Comparison of ENCODE assay signal across 10 cellular contexts in the genomic region with DNA sequence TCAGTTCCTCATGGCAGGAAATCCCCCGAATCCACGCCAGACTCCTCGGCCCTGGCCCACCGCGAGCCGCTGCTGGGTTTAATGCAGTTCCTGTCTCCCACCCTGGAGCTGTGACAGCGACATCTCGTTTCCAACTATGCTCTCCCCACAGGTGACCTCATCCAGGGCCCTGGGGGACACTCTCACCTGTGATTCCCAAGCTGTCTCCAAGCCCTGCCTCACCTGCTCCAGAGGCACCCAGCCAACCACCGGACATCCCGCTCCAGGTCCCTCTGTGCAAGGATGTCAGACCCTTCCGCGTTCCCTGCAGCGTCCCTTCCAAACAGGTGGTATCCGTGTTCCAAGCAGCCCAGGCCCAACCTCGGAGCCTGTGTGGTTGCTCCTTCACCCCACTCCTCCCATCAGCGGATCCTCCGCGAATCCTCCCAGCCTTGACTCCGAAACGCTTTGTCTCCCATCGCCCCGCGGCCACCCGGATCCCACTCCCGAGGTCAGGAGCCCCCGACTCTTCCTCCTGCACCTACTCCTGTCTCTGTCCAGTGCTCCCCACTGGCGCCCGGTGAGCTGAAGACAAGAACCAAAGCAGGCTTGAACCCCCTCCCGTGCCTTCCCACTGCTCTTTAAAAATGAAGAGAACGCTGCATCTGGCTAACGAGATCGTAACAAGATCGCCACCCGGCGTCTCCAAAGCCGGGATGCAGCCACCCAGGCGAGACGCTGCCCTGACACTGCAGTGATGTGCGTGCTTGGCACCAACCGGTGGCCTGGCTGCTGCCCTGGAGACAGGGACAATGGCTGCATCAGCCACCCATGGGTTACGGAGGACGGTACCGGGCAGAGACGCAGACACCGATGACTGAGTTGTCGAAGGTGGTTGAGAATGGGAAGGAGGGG.
DNase-seq lines count a peak whose midpoint lies in the region; ATAC-seq and TF ChIP-seq lines count a peak whose summit lies in the region.
"Had no signal": no experiment of that assay in that cellular context is flagged by ENCODE, and none has a peak within 500 bp of the region (broad histone marks: within the 10 kb centered on the region; RNA-seq: fewer than 3 reads in every experiment).

No MANE protein-coding gene starts in this region.

- H3K4me3 Mint-ChIP-seq in activated naive CD4-positive, alpha-beta T cell treated with anti-CD3 and anti-CD28 coated beads for 36 hours = no peak overlapping the region
- H3K4me3 Mint-ChIP-seq in activated CD8-positive, alpha-beta memory T cell treated with anti-CD3 and anti-CD28 coated beads, Interleukin-2, amount 10 ng/mL, durations not matched to agents 7 days and 5 days = no peak overlapping the region
- H3K4me3 Mint-ChIP-seq in type B pancreatic cell = no peak overlapping the region
- H3K4me3 Mint-ChIP-seq: brain had no signal

- H3K4me1 Mint-ChIP-seq in activated naive CD4-positive, alpha-beta T cell treated with anti-CD3 and anti-CD28 coated beads for 36 hours (ENCODE audit: low read depth) = peaks cover 17% of the 10 kb centered on the region
- peaks cover 25% of the 10 kb centered on the region for H3K4me1 Mint-ChIP-seq in activated CD8-positive, alpha-beta memory T cell treated with anti-CD3 and anti-CD28 coated beads, Interleukin-2, amount 10 ng/mL, durations not matched to agents 7 days and 5 days
- H3K4me1 Mint-ChIP-seq in type B pancreatic cell (ENCODE audit: unreplicated experiment) = no peaks in the 10 kb centered on the region
- H3K4me1 Mint-ChIP-seq: brain had no signal

- ATAC-seq in activated CD8-positive, alpha-beta memory T cell treated with anti-CD3 and anti-CD28 coated beads, Interleukin-2, amount 10 ng/mL, durations not matched to agents 7 days and 5 days = no peak
- ATAC-seq in HG02885 (IDR thresholded peaks at IDR 0.05; ENCODE audit: poor library complexity, unreplicated experiment) = no peak

- CTCF ChIA-PET in activated naive CD4-positive, alpha-beta T cell treated with anti-CD3 and anti-CD28 coated beads for 36 hours (lab: Charles Lee) = interaction anchor here (1.2 kb wide), 1 partner anchor 50 kb away, joined by 6 read pairs; no protein-coding TSS in a partner anchor
- CTCF ChIA-PET in activated CD8-positive, alpha-beta memory T cell treated with anti-CD3 and anti-CD28 coated beads, Interleukin-2, amount 10 ng/mL, durations not matched to agents 7 days and 5 days (lab: Charles Lee) = interaction anchor here (1.0 to 1.2 kb wide), 2 partner anchors 16 to 63 kb away, joined by 3 to 4 read pairs; no protein-coding TSS in a partner anchor

- no peaks in the 10 kb centered on the region for H3K9me3 Mint-ChIP-seq in activated naive CD4-positive, alpha-beta T cell treated with anti-CD3 and anti-CD28 coated beads for 36 hours
- H3K9me3 Mint-ChIP-seq in activated CD8-positive, alpha-beta memory T cell treated with anti-CD3 and anti-CD28 coated beads, Interleukin-2, amount 10 ng/mL, durations not matched to agents 7 days and 5 days (ENCODE audit: low read depth) = no peaks in the 10 kb centered on the region
- no peaks in the 10 kb centered on the region for H3K9me3 Mint-ChIP-seq in type B pancreatic cell

- H3K36me3 Mint-ChIP-seq in activated naive CD4-positive, alpha-beta T cell treated with anti-CD3 and anti-CD28 coated beads for 36 hours (ENCODE audit: low read depth) = no peaks in the 10 kb centered on the region
- H3K36me3 Mint-ChIP-seq in activated CD8-positive, alpha-beta memory T cell treated with anti-CD3 and anti-CD28 coated beads, Interleukin-2, amount 10 ng/mL, durations not matched to agents 7 days and 5 days = no peaks in the 10 kb centered on the region
- no peaks in the 10 kb centered on the region for H3K36me3 Mint-ChIP-seq in type B pancreatic cell

- H3K27ac Mint-ChIP-seq in activated naive CD4-positive, alpha-beta T cell treated with anti-CD3 and anti-CD28 coated beads for 36 hours = no peak overlapping the region
- H3K27ac Mint-ChIP-seq in activated CD8-positive, alpha-beta memory T cell treated with anti-CD3 and anti-CD28 coated beads, Interleukin-2, amount 10 ng/mL, durations not matched to agents 7 days and 5 days = peak overlapping the region; percentile 90
- H3K27ac Mint-ChIP-seq in type B pancreatic cell = no peak overlapping the region

- intact Hi-C loops in activated naive CD4-positive, alpha-beta T cell treated with anti-CD3 and anti-CD28 coated beads for 36 hours (cut with micrococcal nuclease) = loop anchor here (5.0 kb wide), 1 partner anchor 661 kb away; no protein-coding TSS in a partner anchor

- peaks cover 5% of the 10 kb centered on the region for H3K27me3 Mint-ChIP-seq in activated naive CD4-positive, alpha-beta T cell treated with anti-CD3 and anti-CD28 coated beads for 36 hours (ENCODE audit: low read depth)
- peaks cover 15% of the 10 kb centered on the region for H3K27me3 Mint-ChIP-seq in activated CD8-positive, alpha-beta memory T cell treated with anti-CD3 and anti-CD28 coated beads, Interleukin-2, amount 10 ng/mL, durations not matched to agents 7 days and 5 days
- H3K27me3 Mint-ChIP-seq in type B pancreatic cell = no peaks in the 10 kb centered on the region

- peak; percentile 15 for DNase-seq in activated naive CD4-positive, alpha-beta T cell treated with anti-CD3 and anti-CD28 coated beads for 36 hours
- DNase-seq in activated naive CD4-positive, alpha-beta T cell treated with anti-CD3 and anti-CD28 coated beads, Interleukin-2, amount 50 U/mL, for 16 hours = no peak
- DNase-seq in activated CD8-positive, alpha-beta memory T cell treated with anti-CD3 and anti-CD28 coated beads, Interleukin-2, amount 10 ng/mL, durations not matched to agents 7 days and 5 days = peak; percentile 41
- peak; percentile 50 for DNase-seq in iPS-NIHi11 (ENCODE audit: low spot score)
- peak; percentile 67 for DNase-seq in type B pancreatic cell (ENCODE audit: extremely low spot score, unreplicated experiment)
- no peak for DNase-seq in AG20443 (ENCODE audit: low spot score)
- DNase-seq in OCI-M2 (lab: John Stamatoyannopoulos, UW; ENCODE audit: unreplicated experiment) = no peak
- DNase-seq: NCI-H1417 had no signal

- no peak for TF ChIP-seq CTCF in type B pancreatic cell (conservative IDR thresholded peaks at IDR 0.05)

Comparison
In these comparisons a context has a peak if more than half of its experiments do, and no peak if none do; other contexts are left out.
1. DNase-seq: peak in activated naive CD4-positive, alpha-beta T cell treated with anti-CD3 and anti-CD28 coated beads for 36 hours (single experiment), activated CD8-positive, alpha-beta memory T cell treated with anti-CD3 and anti-CD28 coated beads, Interleukin-2, amount 10 ng/mL, durations not matched to agents 7 days and 5 days (single experiment), iPS-NIHi11 (single experiment) and type B pancreatic cell (single experiment); none in activated naive CD4-positive, alpha-beta T cell treated with anti-CD3 and anti-CD28 coated beads, Interleukin-2, amount 50 U/mL, for 16 hours (single experiment), AG20443 (single experiment) and OCI-M2 (single experiment).